23 cellular contexts compared by ENCODE assay signal in genomic region chr6:150291968-150292710, GRCh38.
"Had no signal": no experiment of that assay in that cellular context is flagged by ENCODE, and none has a peak within 500 bp of the region (broad histone marks: within the 10 kb centered on the region; RNA-seq: fewer than 3 reads in every experiment).

No MANE protein-coding gene starts in this region.

- H3K36me3 ChIP-seq: gastrocnemius medialis, left lung, neural progenitor cell, spleen, tibial nerve, vagina had no signal

- DNase-seq: effector CD8-positive, alpha-beta T cell; endodermal cell; erythroblast; gastrocnemius medialis; head of caudate nucleus; left cardiac atrium; left lung; mesendoderm; midbrain; naive thymus-derived CD4-positive, alpha-beta T cell; spleen; stimulated activated CD4-positive, alpha-beta T cell treated with anti-CD3 and anti-CD28 coated beads, Interleukin-4, amount 100 ng/mL, for 4 hours; stimulated activated naive CD8-positive, alpha-beta T cell treated with anti-CD3 and anti-CD28 coated beads, Interleukin-15, Interleukin-2, amounts not matched to agents 100 U/mL and 50 U/mL, for 24 hours; substantia nigra; testis had no signal

- H2AFZ ChIP-seq: neural progenitor cell, parathyroid adenoma had no signal

- H3K4me3 Mint-ChIP-seq: dendritic cell treated with granulocyte-macrophage colony-stimulating factor and Interleukin-4, amounts not matched to agents 40 ng/mL and 50 ng/mL, for 4 days; endodermal cell; naive thymus-derived CD4-positive, alpha-beta T cell; nephron; neural progenitor cell; stimulated activated memory B cell treated with anti-CD40 and anti-IgM and Interleukin-4, amounts not matched to agents 10 μg/mL and 1 μg/mL and 100 μg/mL, for 72 hours had no signal

- H3K27me3 ChIP-seq: gastrocnemius medialis, left lung, neural progenitor cell, testis, tibial nerve, vagina had no signal

- H3K4me3 ChIP-seq: gastrocnemius medialis, left lung, neural progenitor cell, spleen, testis, tibial nerve, vagina had no signal

- H3K79me2 ChIP-seq: parathyroid adenoma had no signal

- H3K27ac ChIP-seq: gastrocnemius medialis, left lung, neural progenitor cell, parathyroid adenoma, spleen, testis, tibial nerve, vagina had no signal

- H3K4me1 Mint-ChIP-seq: endodermal cell; stimulated activated memory B cell treated with anti-CD40 and anti-IgM and Interleukin-4, amounts not matched to agents 10 μg/mL and 1 μg/mL and 100 μg/mL, for 72 hours had no signal

- H3K9me3 ChIP-seq: testis had no signal

- H3K4me1 ChIP-seq: left lung, neural progenitor cell, parathyroid adenoma, spleen, testis, tibial nerve, vagina had no signal

- H3K36me3 Mint-ChIP-seq: naive thymus-derived CD4-positive, alpha-beta T cell; neural progenitor cell had no signal

- H3K9ac ChIP-seq: neural progenitor cell, parathyroid adenoma had no signal

- H3K27ac Mint-ChIP-seq: dendritic cell treated with granulocyte-macrophage colony-stimulating factor and Interleukin-4, amounts not matched to agents 40 ng/mL and 50 ng/mL, for 4 days; endodermal cell; naive thymus-derived CD4-positive, alpha-beta T cell; nephron; progenitor cell of endocrine pancreas; stimulated activated memory B cell treated with anti-CD40 and anti-IgM and Interleukin-4, amounts not matched to agents 10 μg/mL and 1 μg/mL and 100 μg/mL, for 72 hours had no signal

- H3K4me2 ChIP-seq: neural progenitor cell had no signal
